In the genomic region with DNA sequence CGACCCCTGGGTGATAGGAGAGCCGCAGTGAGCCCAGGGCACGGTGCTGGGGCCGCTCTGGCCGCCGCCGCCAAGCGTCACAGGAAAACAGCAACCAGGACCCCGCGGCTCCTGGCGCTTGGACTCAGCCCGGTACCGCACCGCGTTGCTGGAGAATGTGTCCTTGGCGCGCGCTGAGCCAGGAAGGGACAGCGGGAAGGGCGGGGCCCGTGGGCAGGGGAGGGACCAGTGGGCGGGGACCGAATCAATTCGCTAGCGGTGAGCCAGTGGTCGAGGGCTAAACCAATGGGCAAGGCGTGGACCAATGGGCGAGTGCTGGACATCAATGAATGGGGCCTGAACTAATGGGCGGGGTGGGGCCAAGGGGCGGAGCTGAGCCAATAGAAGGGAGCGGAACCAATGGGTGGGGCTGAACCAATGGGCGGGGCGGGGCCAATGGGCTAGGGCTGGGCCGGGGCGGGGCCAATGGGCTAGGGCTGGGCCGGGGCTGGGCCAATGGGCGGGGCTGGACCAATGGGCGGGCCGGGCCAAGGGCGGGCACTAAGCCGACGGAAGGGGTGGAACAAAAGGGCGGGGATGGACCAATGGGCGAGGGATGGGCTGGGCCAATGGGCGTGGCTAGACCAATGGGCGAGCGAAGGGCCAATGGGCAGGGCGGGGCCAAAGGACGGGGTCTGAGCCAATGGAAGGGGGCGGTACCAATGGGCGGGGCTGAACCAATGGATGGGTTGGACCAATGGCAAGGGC, we compare ENCODE assay signal across 1 cellular context.
TF ChIP-seq lines count a peak whose summit lies in the region.

No MANE protein-coding gene starts in this region.

TF ChIP-seq in K562, 482 proteins besides CTCF, POLR2A, EP300 and RAD21 (continued from another document and continues in another):
- no peak for TF ChIP-seq HOXB6 (CRISPR knock-in tag; IDR thresholded peaks at IDR 0.05; ENCODE audit: borderline replicate concordance)
- TF ChIP-seq MYNN (IDR thresholded peaks at IDR 0.05): peak; percentile 32; the same call in 1 of the 2 replicates
- TF ChIP-seq MYNN (CRISPR knock-in tag; IDR thresholded peaks at IDR 0.05): no peak
- TF ChIP-seq, protein P1, sequence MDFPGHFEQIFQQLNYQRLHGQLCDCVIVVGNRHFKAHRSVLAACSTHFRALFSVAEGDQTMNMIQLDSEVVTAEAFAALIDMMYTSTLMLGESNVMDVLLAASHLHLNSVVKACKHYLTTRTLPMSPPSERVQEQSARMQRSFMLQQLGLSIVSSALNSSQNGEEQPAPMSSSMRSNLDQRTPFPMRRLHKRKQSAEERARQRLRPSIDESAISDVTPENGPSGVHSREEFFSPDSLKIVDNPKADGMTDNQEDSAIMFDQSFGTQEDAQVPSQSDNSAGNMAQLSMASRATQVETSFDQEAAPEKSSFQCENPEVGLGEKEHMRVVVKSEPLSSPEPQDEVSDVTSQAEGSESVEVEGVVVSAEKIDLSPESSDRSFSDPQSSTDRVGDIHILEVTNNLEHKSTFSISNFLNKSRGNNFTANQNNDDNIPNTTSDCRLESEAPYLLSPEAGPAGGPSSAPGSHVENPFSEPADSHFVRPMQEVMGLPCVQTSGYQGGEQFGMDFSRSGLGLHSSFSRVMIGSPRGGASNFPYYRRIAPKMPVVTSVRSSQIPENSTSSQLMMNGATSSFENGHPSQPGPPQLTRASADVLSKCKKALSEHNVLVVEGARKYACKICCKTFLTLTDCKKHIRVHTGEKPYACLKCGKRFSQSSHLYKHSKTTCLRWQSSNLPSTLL (IDR thresholded peaks at IDR 0.05): no peak
- TF ChIP-seq, protein P2, sequence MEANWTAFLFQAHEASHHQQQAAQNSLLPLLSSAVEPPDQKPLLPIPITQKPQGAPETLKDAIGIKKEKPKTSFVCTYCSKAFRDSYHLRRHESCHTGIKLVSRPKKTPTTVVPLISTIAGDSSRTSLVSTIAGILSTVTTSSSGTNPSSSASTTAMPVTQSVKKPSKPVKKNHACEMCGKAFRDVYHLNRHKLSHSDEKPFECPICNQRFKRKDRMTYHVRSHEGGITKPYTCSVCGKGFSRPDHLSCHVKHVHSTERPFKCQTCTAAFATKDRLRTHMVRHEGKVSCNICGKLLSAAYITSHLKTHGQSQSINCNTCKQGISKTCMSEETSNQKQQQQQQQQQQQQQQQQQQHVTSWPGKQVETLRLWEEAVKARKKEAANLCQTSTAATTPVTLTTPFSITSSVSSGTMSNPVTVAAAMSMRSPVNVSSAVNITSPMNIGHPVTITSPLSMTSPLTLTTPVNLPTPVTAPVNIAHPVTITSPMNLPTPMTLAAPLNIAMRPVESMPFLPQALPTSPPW (CRISPR knock-in tag; IDR thresholded peaks at IDR 0.05): peak; percentile 88
- TF ChIP-seq, protein P3, sequence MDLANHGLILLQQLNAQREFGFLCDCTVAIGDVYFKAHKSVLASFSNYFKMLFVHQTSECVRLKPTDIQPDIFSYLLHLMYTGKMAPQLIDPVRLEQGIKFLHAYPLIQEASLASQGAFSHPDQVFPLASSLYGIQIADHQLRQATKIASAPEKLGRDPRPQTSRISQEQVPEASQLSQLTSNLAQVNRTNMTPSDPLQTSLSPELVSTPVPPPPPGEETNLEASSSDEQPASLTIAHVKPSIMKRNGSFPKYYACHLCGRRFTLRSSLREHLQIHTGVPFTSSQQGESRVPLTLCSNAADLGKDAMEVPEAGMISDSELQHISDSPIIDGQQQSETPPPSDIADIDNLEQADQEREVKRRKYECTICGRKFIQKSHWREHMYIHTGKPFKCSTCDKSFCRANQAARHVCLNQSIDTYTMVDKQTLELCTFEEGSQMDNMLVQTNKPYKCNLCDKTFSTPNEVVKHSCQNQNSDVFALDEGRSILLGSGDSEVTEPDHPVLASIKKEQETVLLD (IDR thresholded peaks at IDR 0.05): no peak
- TF ChIP-seq TAF15 (IDR thresholded peaks at IDR 0.05; ENCODE audit: low read depth, low read length): no peak
- TF ChIP-seq DACH1 (IDR thresholded peaks at IDR 0.05; ENCODE audit: partially characterized antibody): no peak
- no peak for TF ChIP-seq TCF7L2 (IDR thresholded peaks at IDR 0.05; ENCODE audit: low read depth, low read length)
- TF ChIP-seq PTTG1 (tag; IDR thresholded peaks at IDR 0.05; ENCODE audit: low read depth): no peak
- no peak for TF ChIP-seq MTF1 (CRISPR knock-in tag; IDR thresholded peaks at IDR 0.05; ENCODE audit: borderline replicate concordance)
- TF ChIP-seq, protein P4, sequence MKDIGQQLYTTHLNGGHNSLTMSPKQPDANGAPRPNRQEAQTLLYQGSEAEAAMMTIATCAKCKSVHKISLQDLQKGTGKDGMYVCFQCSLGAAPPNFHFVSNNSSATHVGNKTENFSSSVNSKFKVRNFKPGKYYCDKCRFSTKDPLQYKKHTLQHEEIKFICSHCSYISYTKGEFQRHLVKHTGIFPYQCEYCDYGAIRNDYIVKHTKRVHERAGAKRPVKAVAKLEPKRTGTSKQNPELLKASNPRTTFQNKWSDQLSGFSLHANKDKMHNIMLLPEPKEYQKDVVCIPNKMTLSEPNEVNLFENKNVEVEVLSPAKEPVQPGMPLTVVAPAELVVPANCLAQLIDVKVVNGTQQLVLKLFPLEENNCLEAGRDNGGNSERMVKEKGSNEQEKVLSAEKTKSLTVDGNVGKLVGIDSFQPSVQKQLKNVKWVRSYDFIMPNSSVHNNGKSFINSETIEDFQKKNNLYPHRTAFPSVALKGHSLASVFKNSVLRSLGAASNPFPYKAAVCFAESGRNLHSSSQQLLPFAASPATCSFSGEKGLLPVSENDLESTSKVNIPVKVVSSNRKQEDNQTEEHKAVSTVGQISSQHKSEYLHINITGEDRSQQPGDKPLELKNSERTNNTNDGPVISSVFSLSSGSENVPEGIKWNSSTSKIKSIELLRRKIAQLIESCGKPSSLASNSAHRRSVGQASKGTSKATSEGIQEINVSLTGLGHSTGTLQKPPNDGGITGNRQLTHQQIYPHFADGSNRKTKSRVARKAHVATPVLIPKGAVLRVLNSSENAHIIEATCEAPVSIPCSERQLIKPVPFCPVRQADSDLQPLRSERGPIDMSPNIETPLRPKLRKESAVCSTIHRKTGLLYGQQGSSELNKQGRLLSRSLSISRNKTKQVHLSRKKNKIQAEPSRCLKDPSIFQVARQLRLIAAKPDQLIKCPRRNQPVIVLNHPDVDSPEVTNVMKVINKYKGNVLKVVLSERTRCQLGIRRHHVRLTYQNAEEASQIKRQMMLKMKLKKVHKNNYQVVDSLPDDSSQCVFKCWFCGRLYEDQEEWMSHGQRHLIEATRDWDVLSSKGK (CRISPR knock-in tag; IDR thresholded peaks at IDR 0.05): no peak
- no peak for TF ChIP-seq RBBP5 (IDR thresholded peaks at IDR 0.05; ENCODE audit: borderline replicate concordance, insufficient read depth, low read length, poor library complexity, severe bottlenecking)
- TF ChIP-seq, protein P5, sequence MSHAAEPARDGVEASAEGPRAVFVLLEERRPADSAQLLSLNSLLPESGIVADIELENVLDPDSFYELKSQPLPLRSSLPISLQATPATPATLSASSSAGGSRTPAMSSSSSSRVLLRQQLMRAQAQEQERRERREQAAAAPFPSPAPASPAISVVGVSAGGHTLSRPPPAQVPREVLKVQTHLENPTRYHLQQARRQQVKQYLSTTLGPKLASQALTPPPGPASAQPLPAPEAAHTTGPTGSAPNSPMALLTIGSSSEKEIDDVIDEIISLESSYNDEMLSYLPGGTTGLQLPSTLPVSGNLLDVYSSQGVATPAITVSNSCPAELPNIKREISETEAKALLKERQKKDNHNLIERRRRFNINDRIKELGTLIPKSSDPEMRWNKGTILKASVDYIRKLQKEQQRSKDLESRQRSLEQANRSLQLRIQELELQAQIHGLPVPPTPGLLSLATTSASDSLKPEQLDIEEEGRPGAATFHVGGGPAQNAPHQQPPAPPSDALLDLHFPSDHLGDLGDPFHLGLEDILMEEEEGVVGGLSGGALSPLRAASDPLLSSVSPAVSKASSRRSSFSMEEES (CRISPR knock-in tag; IDR thresholded peaks at IDR 0.05): no peak
- TF ChIP-seq, protein P6, sequence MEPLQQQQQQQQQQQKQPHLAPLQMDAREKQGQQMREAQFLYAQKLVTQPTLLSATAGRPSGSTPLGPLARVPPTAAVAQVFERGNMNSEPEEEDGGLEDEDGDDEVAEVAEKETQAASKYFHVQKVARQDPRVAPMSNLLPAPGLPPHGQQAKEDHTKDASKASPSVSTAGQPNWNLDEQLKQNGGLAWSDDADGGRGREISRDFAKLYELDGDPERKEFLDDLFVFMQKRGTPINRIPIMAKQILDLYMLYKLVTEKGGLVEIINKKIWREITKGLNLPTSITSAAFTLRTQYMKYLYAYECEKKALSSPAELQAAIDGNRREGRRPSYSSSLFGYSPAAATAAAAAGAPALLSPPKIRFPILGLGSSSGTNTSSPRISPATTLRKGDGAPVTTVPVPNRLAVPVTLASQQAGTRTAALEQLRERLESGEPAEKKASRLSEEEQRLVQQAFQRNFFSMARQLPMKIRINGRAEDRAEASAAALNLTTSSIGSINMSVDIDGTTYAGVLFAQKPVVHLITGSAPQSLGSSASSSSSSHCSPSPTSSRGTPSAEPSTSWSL (CRISPR knock-in tag; IDR thresholded peaks at IDR 0.05; ENCODE audit: borderline replicate concordance): no peak
- no peak for TF ChIP-seq SMC3 (conservative IDR thresholded peaks at IDR 0.05; ENCODE audit: insufficient read depth, low read depth, low read length)
- TF ChIP-seq, protein P7, sequence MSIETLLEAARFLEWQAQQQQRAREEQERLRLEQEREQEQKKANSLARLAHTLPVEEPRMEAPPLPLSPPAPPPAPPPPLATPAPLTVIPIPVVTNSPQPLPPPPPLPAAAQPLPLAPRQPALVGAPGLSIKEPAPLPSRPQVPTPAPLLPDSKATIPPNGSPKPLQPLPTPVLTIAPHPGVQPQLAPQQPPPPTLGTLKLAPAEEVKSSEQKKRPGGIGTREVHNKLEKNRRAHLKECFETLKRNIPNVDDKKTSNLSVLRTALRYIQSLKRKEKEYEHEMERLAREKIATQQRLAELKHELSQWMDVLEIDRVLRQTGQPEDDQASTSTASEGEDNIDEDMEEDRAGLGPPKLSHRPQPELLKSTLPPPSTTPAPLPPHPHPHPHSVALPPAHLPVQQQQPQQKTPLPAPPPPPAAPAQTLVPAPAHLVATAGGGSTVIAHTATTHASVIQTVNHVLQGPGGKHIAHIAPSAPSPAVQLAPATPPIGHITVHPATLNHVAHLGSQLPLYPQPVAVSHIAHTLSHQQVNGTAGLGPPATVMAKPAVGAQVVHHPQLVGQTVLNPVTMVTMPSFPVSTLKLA (conservative IDR thresholded peaks at IDR 0.05): peak; percentile 43 to 81; a peak in 3 of 4 replicates
- no peak for TF ChIP-seq SRSF3 (IDR thresholded peaks at IDR 0.05; ENCODE audit: insufficient read depth, low read length)
- TF ChIP-seq SMAD1 (IDR thresholded peaks at IDR 0.05; ENCODE audit: low read depth, low read length, partially characterized antibody): peak; percentile 74
- TF ChIP-seq, protein P8, sequence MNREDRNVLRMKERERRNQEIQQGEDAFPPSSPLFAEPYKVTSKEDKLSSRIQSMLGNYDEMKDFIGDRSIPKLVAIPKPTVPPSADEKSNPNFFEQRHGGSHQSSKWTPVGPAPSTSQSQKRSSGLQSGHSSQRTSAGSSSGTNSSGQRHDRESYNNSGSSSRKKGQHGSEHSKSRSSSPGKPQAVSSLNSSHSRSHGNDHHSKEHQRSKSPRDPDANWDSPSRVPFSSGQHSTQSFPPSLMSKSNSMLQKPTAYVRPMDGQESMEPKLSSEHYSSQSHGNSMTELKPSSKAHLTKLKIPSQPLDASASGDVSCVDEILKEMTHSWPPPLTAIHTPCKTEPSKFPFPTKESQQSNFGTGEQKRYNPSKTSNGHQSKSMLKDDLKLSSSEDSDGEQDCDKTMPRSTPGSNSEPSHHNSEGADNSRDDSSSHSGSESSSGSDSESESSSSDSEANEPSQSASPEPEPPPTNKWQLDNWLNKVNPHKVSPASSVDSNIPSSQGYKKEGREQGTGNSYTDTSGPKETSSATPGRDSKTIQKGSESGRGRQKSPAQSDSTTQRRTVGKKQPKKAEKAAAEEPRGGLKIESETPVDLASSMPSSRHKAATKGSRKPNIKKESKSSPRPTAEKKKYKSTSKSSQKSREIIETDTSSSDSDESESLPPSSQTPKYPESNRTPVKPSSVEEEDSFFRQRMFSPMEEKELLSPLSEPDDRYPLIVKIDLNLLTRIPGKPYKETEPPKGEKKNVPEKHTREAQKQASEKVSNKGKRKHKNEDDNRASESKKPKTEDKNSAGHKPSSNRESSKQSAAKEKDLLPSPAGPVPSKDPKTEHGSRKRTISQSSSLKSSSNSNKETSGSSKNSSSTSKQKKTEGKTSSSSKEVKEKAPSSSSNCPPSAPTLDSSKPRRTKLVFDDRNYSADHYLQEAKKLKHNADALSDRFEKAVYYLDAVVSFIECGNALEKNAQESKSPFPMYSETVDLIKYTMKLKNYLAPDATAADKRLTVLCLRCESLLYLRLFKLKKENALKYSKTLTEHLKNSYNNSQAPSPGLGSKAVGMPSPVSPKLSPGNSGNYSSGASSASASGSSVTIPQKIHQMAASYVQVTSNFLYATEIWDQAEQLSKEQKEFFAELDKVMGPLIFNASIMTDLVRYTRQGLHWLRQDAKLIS (CRISPR knock-in tag; IDR thresholded peaks at IDR 0.05): peak; percentile 77; the same call in 1 of the 2 replicates
- peak; percentile 33 to 97; a peak in 3 of 4 replicates for TF ChIP-seq NONO (IDR thresholded peaks at IDR 0.05; ENCODE audit: low read depth in 2 of 2, low read length in 1 of 2)
- peak; percentile 98 for TF ChIP-seq KDM5B (IDR thresholded peaks at IDR 0.05; ENCODE audit: insufficient replicate concordance, low read depth, low read length)
- TF ChIP-seq PTRF (tag; IDR thresholded peaks at IDR 0.05): no peak
- peak; percentile 56 for TF ChIP-seq SAP30 (IDR thresholded peaks at IDR 0.05; ENCODE audit: borderline replicate concordance, insufficient read depth, low read depth, low read length, poor library complexity, severe bottlenecking)
- TF ChIP-seq, protein P9, sequence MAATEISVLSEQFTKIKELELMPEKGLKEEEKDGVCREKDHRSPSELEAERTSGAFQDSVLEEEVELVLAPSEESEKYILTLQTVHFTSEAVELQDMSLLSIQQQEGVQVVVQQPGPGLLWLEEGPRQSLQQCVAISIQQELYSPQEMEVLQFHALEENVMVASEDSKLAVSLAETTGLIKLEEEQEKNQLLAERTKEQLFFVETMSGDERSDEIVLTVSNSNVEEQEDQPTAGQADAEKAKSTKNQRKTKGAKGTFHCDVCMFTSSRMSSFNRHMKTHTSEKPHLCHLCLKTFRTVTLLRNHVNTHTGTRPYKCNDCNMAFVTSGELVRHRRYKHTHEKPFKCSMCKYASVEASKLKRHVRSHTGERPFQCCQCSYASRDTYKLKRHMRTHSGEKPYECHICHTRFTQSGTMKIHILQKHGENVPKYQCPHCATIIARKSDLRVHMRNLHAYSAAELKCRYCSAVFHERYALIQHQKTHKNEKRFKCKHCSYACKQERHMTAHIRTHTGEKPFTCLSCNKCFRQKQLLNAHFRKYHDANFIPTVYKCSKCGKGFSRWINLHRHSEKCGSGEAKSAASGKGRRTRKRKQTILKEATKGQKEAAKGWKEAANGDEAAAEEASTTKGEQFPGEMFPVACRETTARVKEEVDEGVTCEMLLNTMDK (IDR thresholded peaks at IDR 0.05; ENCODE audit: borderline replicate concordance, insufficient read depth, low read depth, low read length, poor library complexity, severe bottlenecking): no peak
- peak; percentile 90; the same call in 1 of the 2 replicates for TF ChIP-seq PML (IDR thresholded peaks at IDR 0.05; ENCODE audit: low read length)
- TF ChIP-seq PCBP1 (IDR thresholded peaks at IDR 0.05; ENCODE audit: low read depth, low read length, poor library complexity, severe bottlenecking): peak; percentile 85
- peak; percentile 61; the same call in 1 of the 2 replicates for TF ChIP-seq ZBTB1 (CRISPR knock-in tag; IDR thresholded peaks at IDR 0.05; ENCODE audit: borderline replicate concordance, low read depth)
- TF ChIP-seq MBD2 (IDR thresholded peaks at IDR 0.05; ENCODE audit: borderline replicate concordance, low read depth): peak; percentile 96
- TF ChIP-seq GATA2 (CRISPR knock-in tag; IDR thresholded peaks at IDR 0.05): no peak
- TF ChIP-seq NFIX (CRISPR knock-in tag; IDR thresholded peaks at IDR 0.05; ENCODE audit: low read depth): no peak
- no peak for TF ChIP-seq SRF (CRISPR knock-in tag; IDR thresholded peaks at IDR 0.05)
- no peak for TF ChIP-seq XRCC3 (IDR thresholded peaks at IDR 0.05)
- TF ChIP-seq SNIP1 (IDR thresholded peaks at IDR 0.05; ENCODE audit: low read depth): no peak
